Comparison of ENCODE assay signal across 20 cellular contexts in genomic region chr6:111980168-111980567, GRCh38.
DNase-seq lines count a peak whose midpoint lies in the region; ATAC-seq and TF ChIP-seq lines count a peak whose summit lies in the region.
"Had no signal": no experiment of that assay in that cellular context is flagged by ENCODE, and none has a peak within 500 bp of the region (broad histone marks: within the 10 kb centered on the region; RNA-seq: fewer than 3 reads in every experiment).

No MANE protein-coding gene starts in this region.

- H3K79me1 ChIP-seq in IMR-90 (ENCODE audit: low read depth in 1 of 2, low read length in 2 of 2), result no peaks in the 10 kb centered on the region; a peak in 1 of 4 replicates
- no peaks in the 10 kb centered on the region for H3K79me1 ChIP-seq in mesenchymal stem cell (replicated peaks; ENCODE audit: low read length, poor library complexity, severe bottlenecking)

- H3K4me2 ChIP-seq in IMR-90 (ENCODE audit: low read depth, low read length), result no peak overlapping the region
- no peak overlapping the region for H3K4me2 ChIP-seq in mesenchymal stem cell (ENCODE audit: low read length, poor library complexity, severe bottlenecking)
- H3K4me2 ChIP-seq: PC-9, smooth muscle cell had no signal

- H4K20me1 ChIP-seq in IMR-90 (ENCODE audit: insufficient read depth, low read length), result no peaks in the 10 kb centered on the region

- H4K91ac ChIP-seq in IMR-90 (ENCODE audit: insufficient read depth, low read depth, low read length), result no peak overlapping the region
- H4K91ac ChIP-seq in mesenchymal stem cell (ENCODE audit: low read length), result no peak overlapping the region

- TF ChIP-seq RAD21 in IMR-90 (IDR thresholded peaks at IDR 0.05; ENCODE audit: low read length), result no peak

- no peak overlapping the region for H3K27ac ChIP-seq in AG04450 (ENCODE audit: low read depth, low read length)
- no peak overlapping the region for H3K27ac ChIP-seq in IMR-90 (ENCODE audit: insufficient read depth, low read length)
- H3K27ac ChIP-seq in mesenchymal stem cell (ENCODE audit: low read length, poor library complexity, severe bottlenecking), result no peak overlapping the region
- H3K27ac ChIP-seq: body of pancreas, C4-2B, PC-9 had no signal

- WGBS in IMR-90 (ENCODE audit: extremely low coverage in 2 of 2, insufficient read length in 1 of 2), 2 experiments, result no CpG with 5 or more reads among the region's 7 CpGs
- WGBS in mesenchymal stem cell, result 89% methylated on average over 7 of the region's 7 CpGs

- H3K56ac ChIP-seq in IMR-90 (ENCODE audit: extremely low read depth, insufficient read depth, low read length), result no peak overlapping the region

- no peaks in the 10 kb centered on the region for H3K36me3 ChIP-seq in IMR-90 (ENCODE audit: control insufficient read depth, insufficient read depth, low read length)
- no peaks in the 10 kb centered on the region for H3K36me3 ChIP-seq in mesenchymal stem cell (ENCODE audit: control insufficient read depth in 1 of 2, insufficient read depth in 2 of 2, low read depth in 1 of 2, low read length in 2 of 2)

- H3K14ac ChIP-seq in IMR-90 (replicated peaks; ENCODE audit: low read depth, low read length), result peak overlapping the region; percentile 78
- no peak overlapping the region for H3K14ac ChIP-seq in mesenchymal stem cell (ENCODE audit: low read length in 2 of 2)

- POLR2A ChIA-PET in AG04450 (lab: Yijun Ruan, JAX) (no interaction called here), IMR-90 (lab: Charles Lee; ENCODE audit: unreplicated experiment) (no interaction called here)

- peak overlapping the region in 1 of 2 experiments; percentile 66; a peak in 3 of 4 replicates for H4K8ac ChIP-seq in IMR-90 (ENCODE audit: low read depth in 2 of 2, low read length in 2 of 2)
- no peak overlapping the region for H4K8ac ChIP-seq in mesenchymal stem cell (ENCODE audit: low read length)

- H2BK20ac ChIP-seq in IMR-90 (ENCODE audit: low read depth, low read length), result peak overlapping the region; percentile 11; the same call in 1 of the 2 replicates

- peak overlapping the region; percentile 53 for H2AK9ac ChIP-seq in IMR-90 (replicated peaks; ENCODE audit: low read depth, low read length, poor library complexity)

- H3K18ac ChIP-seq in IMR-90 (ENCODE audit: low read depth, low read length), result peak overlapping the region; percentile 57
- H3K18ac ChIP-seq in mesenchymal stem cell (ENCODE audit: low read depth in 1 of 2, low read length in 2 of 2), result no peak overlapping the region

- peak overlapping the region; percentile 45; the same call in 1 of the 2 replicates for H2BK120ac ChIP-seq in IMR-90 (ENCODE audit: low read depth, low read length)
- H2BK120ac ChIP-seq in mesenchymal stem cell (ENCODE audit: low read depth, low read length), result no peak overlapping the region

- peak overlapping the region in 1 of 2 experiments; percentile 11 for H2BK12ac ChIP-seq in mesenchymal stem cell (ENCODE audit: low read length in 2 of 2)

- H2BK15ac ChIP-seq in IMR-90 (ENCODE audit: low read depth, low read length), result peak overlapping the region; percentile 62; the same call in 2 of the 3 replicates
- no peak overlapping the region for H2BK15ac ChIP-seq in mesenchymal stem cell (ENCODE audit: low read depth, poor library complexity, severe bottlenecking)

- 0 out of 2 replicates have a peak overlapping the region, but pooled peaks have one; percentile 36 for H3K23ac ChIP-seq in IMR-90 (ENCODE audit: low read depth, low read length)
- no peak overlapping the region for H3K23ac ChIP-seq in mesenchymal stem cell (ENCODE audit: low read length in 2 of 2)

- H2AFZ ChIP-seq in IMR-90 (replicated peaks; ENCODE audit: low read length, poor library complexity) (peak overlapping the region; percentile 55), mesenchymal stem cell (ENCODE audit: low read depth, low read length) (no peak overlapping the region)
- H2AFZ ChIP-seq: PC-9 had no signal

- H2AK5ac ChIP-seq in IMR-90 (ENCODE audit: low read depth, low read length) (peak overlapping the region; percentile 36), mesenchymal stem cell (ENCODE audit: low read length, severe bottlenecking) (no peak overlapping the region)

- intact Hi-C loops in IMR-90 (cut with micrococcal nuclease), result no loop called here

- TF ChIP-seq CTCF in AG04450 (IDR thresholded peaks at IDR 0.05; ENCODE audit: low read depth, low read length) (no peak), IMR-90 (conservative IDR thresholded peaks at IDR 0.05; ENCODE audit: low read depth, low read length) (no peak), fibroblast of pulmonary artery (IDR thresholded peaks at IDR 0.05; ENCODE audit: low read length, missing control alignments) (no peak)

- H3K4me1 ChIP-seq in IMR-90 (ENCODE audit: control insufficient read depth, insufficient read depth, low read length), result peaks cover 16% of the 10 kb centered on the region
- H3K4me1 ChIP-seq in mesenchymal stem cell (ENCODE audit: control insufficient read depth, insufficient read depth, low read depth, low read length), result no peaks in the 10 kb centered on the region
- H3K4me1 ChIP-seq: body of pancreas had no signal

- in situ Hi-C loops in IMR-90 (cut with MboI; ENCODE audit: low sequenced_read_pairs), result no loop called here

- dilution Hi-C loops in IMR-90 (cut with HindIII; ENCODE audit: low sequenced_read_pairs, unreplicated experiment), result no loop called here

- ATAC-seq in IMR-90 (ENCODE audit: low read depth), result peak; percentile 55
- no peak for ATAC-seq in HG02759 (IDR thresholded peaks at IDR 0.05; ENCODE audit: unreplicated experiment)

- peak overlapping the region; percentile 29 for H3K4ac ChIP-seq in IMR-90 (ENCODE audit: low read depth, low read length)
- no peak overlapping the region for H3K4ac ChIP-seq in mesenchymal stem cell (ENCODE audit: low read depth in 1 of 2, low read length in 2 of 2)

- no peak overlapping the region for H3K4me3 ChIP-seq in AG04450 (ENCODE audit: low read depth, low read length)
- H3K4me3 ChIP-seq in IMR-90 (ENCODE audit: insufficient read depth, low read depth, low read length), result no peak overlapping the region
- H3K4me3 ChIP-seq in fibroblast of pulmonary artery (replicated peaks; ENCODE audit: low read depth, low read length), result no peak overlapping the region
- H3K4me3 ChIP-seq in mesenchymal stem cell (ENCODE audit: insufficient read depth in 1 of 2, low read depth in 1 of 2, low read length in 2 of 2), result peak overlapping the region in 1 of 2 experiments; percentile 7
- H3K4me3 ChIP-seq: body of pancreas, PC-9, smooth muscle cell had no signal

- H3K27me3 ChIP-seq in AG04450 (ENCODE audit: control insufficient read depth, insufficient read depth, low read length) (no peaks in the 10 kb centered on the region), IMR-90 (ENCODE audit: control insufficient read depth, insufficient read depth, low read length) (no peaks in the 10 kb centered on the region), mesenchymal stem cell (ENCODE audit: control insufficient read depth in 1 of 2, insufficient read depth in 1 of 2, low read length in 2 of 2) (no peaks in the 10 kb centered on the region)
- H3K27me3 ChIP-seq: body of pancreas had no signal

- peak overlapping the region; percentile 6; the same call in 1 of the 2 replicates for H4K5ac ChIP-seq in IMR-90 (ENCODE audit: low read depth, low read length)

- H3K9ac ChIP-seq in IMR-90 (ENCODE audit: low read depth, low read length) (no peak overlapping the region), mesenchymal stem cell (ENCODE audit: low read length) (peak overlapping the region; percentile 70)

- DNase-seq in AG04450 (ENCODE audit: low read depth, low spot score) (peak; percentile 42), IMR-90 (peak; percentile 73), fibroblast of pulmonary artery (ENCODE audit: low read depth) (peak; percentile 57), mesenchymal stem cell (no peak), NCI-H2196 treated with DMSO at 0.1 percent for 48 hours (lab: John Stamatoyannopoulos, UW; ENCODE audit: unreplicated experiment) (no peak), NCI-H2107 treated with DMSO at 0.1 percent for 48 hours (lab: John Stamatoyannopoulos, UW; ENCODE audit: unreplicated experiment) (no peak)
- no peak for DNase-seq in stimulated activated CD4-positive, alpha-beta T cell treated with anti-CD3 and anti-CD28 coated beads, Interleukin-4, amount 100 ng/mL, for 1 hour
- DNase-seq: activated CD4-positive, alpha-beta T cell treated with anti-CD3 and anti-CD28 coated beads, Interleukin-2, amount 50 U/mL, for 48 hours; activated naive CD4-positive, alpha-beta T cell treated with Interleukin-2 at 50 U/mL for 16 hours; DMS 273 treated with DMSO at 0.1 percent for 48 hours; MM.1S; NCI-H146; nephron progenitor cell; PC-9; posterior cingulate gyrus; stimulated activated CD4-positive, alpha-beta T cell treated with anti-CD3 and anti-CD28 coated beads, Interleukin-4, amount 100 ng/mL, for 24 hours had no signal

- no peaks in the 10 kb centered on the region for H3K9me3 ChIP-seq in AG04450 (ENCODE audit: control insufficient read depth, insufficient read depth, low read length)
- no peaks in the 10 kb centered on the region for H3K9me3 ChIP-seq in IMR-90 (ENCODE audit: control insufficient read depth, insufficient read depth, low read length)
- H3K9me3 ChIP-seq in mesenchymal stem cell (ENCODE audit: control insufficient read depth, low read length), result no peaks in the 10 kb centered on the region
- H3K9me3 ChIP-seq: body of pancreas had no signal

- H3K9me1 ChIP-seq in IMR-90 (ENCODE audit: insufficient read depth, low read length), result peaks cover 13% of the 10 kb centered on the region

- no TSS peak for BruUV-seq in IMR-90 (replicated peaks; lab: Mats Ljungman, UMichigan)

- H2BK5ac ChIP-seq in IMR-90 (ENCODE audit: low read depth, low read length, poor library complexity, severe bottlenecking), result peak overlapping the region; percentile 5
- no peak overlapping the region for H2BK5ac ChIP-seq in mesenchymal stem cell (ENCODE audit: low read depth, low read length, poor library complexity, severe bottlenecking)

- CTCF ChIA-PET in AG04450 (lab: Charles Lee), result no interaction called here
- CTCF ChIA-PET in IMR-90 (lab: Yijun Ruan, JAX), result no interaction called here

- no peak for TF ChIP-seq POLR2A in IMR-90 (IDR thresholded peaks at IDR 0.05; ENCODE audit: low read depth, low read length)

TF ChIP-seq in IMR-90, 13 proteins besides CTCF, POLR2A, EP300 and RAD21 (continues in another document):
- TF ChIP-seq NFE2L2 (IDR thresholded peaks at IDR 0.05; ENCODE audit: low read depth, low read length) (no peak), CEBPB (IDR thresholded peaks at IDR 0.05; ENCODE audit: low read depth, low read length) (no peak), ELK1 (IDR thresholded peaks at IDR 0.05; ENCODE audit: borderline replicate concordance, low read depth, low read length) (no peak), RFX5 (IDR thresholded peaks at IDR 0.05; ENCODE audit: low read depth, low read length) (no peak)

Comparison
In these comparisons a context has a peak if more than half of its experiments do, and no peak if none do; other contexts are left out.
1. DNase-seq: peak in AG04450 (single experiment), IMR-90 (single experiment) and fibroblast of pulmonary artery (single experiment); none in mesenchymal stem cell (single experiment), stimulated activated CD4-positive, alpha-beta T cell treated with anti-CD3 and anti-CD28 coated beads, Interleukin-4, amount 100 ng/mL, for 1 hour (single experiment), NCI-H2196 treated with DMSO at 0.1 percent for 48 hours (single experiment) and NCI-H2107 treated with DMSO at 0.1 percent for 48 hours (single experiment).